Comparison of ENCODE assay signal across 15 cellular contexts in genomic region chr7:29116801-29117200, GRCh38. TPM values are rescaled to one million over a fixed set of nuclear protein-coding genes. Genes with fewer than 3 reads are reported as not detected.
"Had no signal": no experiment of that assay in that cellular context is flagged by ENCODE, and none has a peak within 500 bp of the region (broad histone marks: within the 10 kb centered on the region; RNA-seq: fewer than 3 reads in every experiment).

No MANE protein-coding gene starts in this region.

- H3K4me3 ChIP-seq: thoracic aorta had no signal

- H3K9me3 ChIP-seq: thoracic aorta had no signal

- H3K36me3 ChIP-seq: thoracic aorta had no signal

- H3K27ac ChIP-seq: thoracic aorta had no signal

- DNase-seq: activated B cell treated with CpG ODN at 0.5 μM for 24 hours; activated CD4-positive, alpha-beta memory T cell treated with anti-CD3 and anti-CD28 coated beads, Interleukin-2, amount 10 ng/mL, durations not matched to agents 7 days and 5 days; activated CD4-positive, alpha-beta T cell treated with anti-CD3 and anti-CD28 coated beads for 36 hours; activated effector memory CD4-positive, alpha-beta T cell treated with anti-CD3 and anti-CD28 coated beads, Interleukin-2, amount 50 U/mL, for 16 hours; activated naive CD4-positive, alpha-beta T cell treated with anti-CD3 and anti-CD28 coated beads, Interleukin-2, amount 10 ng/mL, durations not matched to agents 7 days and 5 days; amygdala; effector CD4-positive, alpha-beta T cell; foreskin melanocyte; hypothalamus; left ventricle myocardium superior; retina; stimulated activated CD4-positive, alpha-beta T cell treated with anti-CD3 and anti-CD28 coated beads, Interleukin-4, amount 100 ng/mL, for 24 hours; stimulated activated naive CD4-positive, alpha-beta T cell treated with Interleukin-2 at 50 U/mL for 16 hours; T-helper 1 cell had no signal

RNA-seq across cellular contexts. Expression of gene CPVL, which starts 29.5 kb away (rescaled TPM):
- total RNA-seq: activated B cell treated with CpG ODN at 0.5 μM for 24 hours; activated CD4-positive, alpha-beta T cell treated with anti-CD3 and anti-CD28 coated beads for 36 hours had no signal
